In genomic region chr18:54123720-54124440, GRCh38 we compare ENCODE assay signal across 7 cellular contexts.
A peak's percentile ranks its signal among the peaks of the same experiment; 100 is the strongest.
DNase-seq lines count a peak whose midpoint lies in the region; FAIRE-seq and TF ChIP-seq lines count a peak whose summit lies in the region.
"Not testable (repeated sequence)": the region's sequence is repeated elsewhere in the genome, so short reads cannot be mapped to it uniquely, and the experiment has no call there.

No MANE protein-coding gene starts in this region.

- H3K14ac ChIP-seq in H1 (ENCODE audit: insufficient read length) = not testable (repeated sequence)

- H4K5ac ChIP-seq in H1 (ENCODE audit: insufficient read length, low read depth, low read length) = not testable (repeated sequence)

- 25% methylated on average over 2 of the region's 4 CpGs for WGBS in HUES64
- WGBS in H1 (ENCODE audit: extremely low coverage in 1 of 2, insufficient coverage in 1 of 2, insufficient read length in 1 of 2, insufficient replicate concordance in 2 of 2, low coverage in 1 of 2, low lambda C conversion rate in 2 of 2, missing lambda C conversion rate in 1 of 2), 2 experiments = 21% methylated on average over 4 of the region's 4 CpGs; no CpG with 5 or more reads in 1 of the 2 experiments

- H3K27me3 ChIP-seq in HUES64 (ENCODE audit: insufficient read depth, low read length); H1 (replicated peaks in 1 of 4; ENCODE audit: control insufficient read depth in 3 of 4, extremely low read depth in 1 of 4, insufficient read depth in 3 of 4, low read length in 3 of 4); neural progenitor cell: not testable (repeated sequence)

- not testable (repeated sequence) for H3K18ac ChIP-seq in H1 (ENCODE audit: extremely low read depth, low read length)

- H3K36me3 Mint-ChIP-seq in neural progenitor cell = not testable (repeated sequence)

- not testable (repeated sequence) for H2BK12ac ChIP-seq in H1 (ENCODE audit: low read depth, low read length)

- not testable (repeated sequence) for H3K79me2 ChIP-seq in H1 (ENCODE audit: control insufficient read depth in 1 of 2, insufficient read depth in 2 of 2, low read length in 2 of 2); neural progenitor cell (ENCODE audit: low read depth)

- not testable (repeated sequence) for H3K56ac ChIP-seq in H1 (replicated peaks; ENCODE audit: insufficient read length, low read depth, low read length)

- not testable (repeated sequence) for H3K23ac ChIP-seq in H1 (ENCODE audit: insufficient read length)

- not testable (repeated sequence) for H4K8ac ChIP-seq in H1 (ENCODE audit: extremely low read depth, insufficient read depth, low read length)

- H3K9me3 ChIP-seq in HUES64 (ENCODE audit: insufficient read depth, low read depth, low read length); H1 (ENCODE audit: insufficient read depth in 2 of 2, low read depth in 1 of 2, low read length in 1 of 2); neural progenitor cell (ENCODE audit: low read depth): not testable (repeated sequence)

- H3K27me3 Mint-ChIP-seq in neural progenitor cell (ENCODE audit: insufficient read depth, low read depth) = not testable (repeated sequence)

- not testable (repeated sequence) for H3K9me3 Mint-ChIP-seq in neural progenitor cell

- POLR2A ChIA-PET in H1 (lab: Charles Lee; ENCODE audit: partially characterized antibody) = not testable (repeated sequence)

- not testable (repeated sequence) for TF ChIP-seq RAD21 in H1 (IDR thresholded peaks at IDR 0.05 in 1 of 2, conservative IDR thresholded peaks at IDR 0.05 in 1 of 2; ENCODE audit: low read depth in 2 of 2, low read length in 2 of 2)

- H4K20me1 ChIP-seq in H1 (replicated peaks in 1 of 2; ENCODE audit: control insufficient read depth in 1 of 2, insufficient read depth in 2 of 2, low read length in 2 of 2); neural progenitor cell (ENCODE audit: low read depth): not testable (repeated sequence)

- H2BK120ac ChIP-seq in H1 (replicated peaks; ENCODE audit: low read depth, low read length) = not testable (repeated sequence)

- not testable (repeated sequence) for H3K4me2 ChIP-seq in H1 (ENCODE audit: insufficient read depth in 1 of 2, low read depth in 2 of 2, low read length in 2 of 2)
- peak overlapping the region; percentile 33 for H3K4me2 ChIP-seq in neural progenitor cell

- not testable (repeated sequence) for H3K4me3 Mint-ChIP-seq in neural progenitor cell

- H3K4me1 Mint-ChIP-seq in neural progenitor cell = not testable (repeated sequence)

- CTCF ChIA-PET in H1 (lab: Charles Lee; ENCODE audit: partially characterized antibody) = interaction anchor here (1.1 to 2.1 kb wide), 6 partner anchors 9 to 425 kb away, joined by 3 to 8 read pairs (median 4); no protein-coding TSS in a partner anchor

- not testable (repeated sequence) for H3K9ac ChIP-seq in HUES64 (ENCODE audit: low read depth, low read length); H1 (replicated peaks in 1 of 4; ENCODE audit: extremely low read depth in 1 of 4, low read depth in 3 of 4, low read length in 3 of 4); neural progenitor cell

- H4K91ac ChIP-seq in H1 (replicated peaks; ENCODE audit: insufficient read length, low read length) = not testable (repeated sequence)

- peak overlapping the region; percentile 80 for H3K27ac ChIP-seq in HUES64 (ENCODE audit: low read depth, low read length)
- not testable (repeated sequence) for H3K27ac ChIP-seq in H1 (ENCODE audit: low read depth, low read length)
- peak overlapping the region; percentile 81 for H3K27ac ChIP-seq in neural progenitor cell

- not testable (repeated sequence) for TF ChIP-seq POLR2A in GM12892 (IDR thresholded peaks at IDR 0.05; ENCODE audit: low read depth, low read length); H1 (IDR thresholded peaks at IDR 0.05; ENCODE audit: control extremely low read depth in 1 of 2, low read depth in 2 of 2, low read length in 2 of 2)

- TF ChIP-seq EP300 in H1 (IDR thresholded peaks at IDR 0.05; ENCODE audit: borderline replicate concordance in 1 of 2, low read depth in 2 of 2, low read length in 2 of 2) = not testable (repeated sequence)

- not testable (repeated sequence) for H3K79me1 ChIP-seq in H1 (ENCODE audit: low read depth, low read length)

- H2BK5ac ChIP-seq in H1 (ENCODE audit: low read depth, low read length) = not testable (repeated sequence)

- peak; percentile 14 for FAIRE-seq in GM12892 (lab: Jason Lieb, UNC)
- peak; percentile 75 for FAIRE-seq in H1 (lab: Jason Lieb, UNC)

- not testable (repeated sequence) for H2AK5ac ChIP-seq in H1 (ENCODE audit: low read depth, low read length)

- H2AFZ ChIP-seq in H1 (ENCODE audit: low read length); neural progenitor cell (replicated peaks): not testable (repeated sequence)

- DNase-seq in GM12892 (ENCODE audit: insufficient read length); H1 (ENCODE audit: low read depth in 1 of 2, low spot score in 2 of 2): not testable (repeated sequence)
- DNase-seq in cardiac fibroblast (ENCODE audit: low read depth in 2 of 2) (peak; percentile 23 to 54), fibroblast of pulmonary artery (ENCODE audit: low read depth) (peak; percentile 72), lung microvascular endothelial cell (ENCODE audit: low read depth in 2 of 2) (peak; percentile 8 to 72), neural progenitor cell (ENCODE audit: low spot score) (peak; percentile 49)

- TF ChIP-seq CTCF in cardiac fibroblast (IDR thresholded peaks at IDR 0.05; ENCODE audit: low read depth, low read length); H1 (IDR thresholded peaks at IDR 0.05; ENCODE audit: control extremely low read depth in 1 of 3, insufficient read depth in 1 of 3, low read depth in 1 of 3, low read length in 3 of 3); fibroblast of pulmonary artery (IDR thresholded peaks at IDR 0.05; ENCODE audit: low read length, missing control alignments); neural progenitor cell (IDR thresholded peaks at IDR 0.05): not testable (repeated sequence)

- H3K23me2 ChIP-seq in H1 (ENCODE audit: low read depth, low read length) = not testable (repeated sequence)

- not testable (repeated sequence) for H3K36me3 ChIP-seq in HUES64 (ENCODE audit: insufficient read depth, low read length); H1 (ENCODE audit: control insufficient read depth in 2 of 4, insufficient read depth in 4 of 4, low read length in 3 of 4); neural progenitor cell

- H3K4me1 ChIP-seq in HUES64 (ENCODE audit: insufficient read depth, low read length) (peaks cover 15% of the 10 kb centered on the region), H1 (replicated peaks in 1 of 4; ENCODE audit: control insufficient read depth in 3 of 4, insufficient read depth in 4 of 4, low read length in 3 of 4) (peaks cover 0 to 11% (median 2%) of the 10 kb centered on the region in 4 experiments; a peak in 4 of 7 replicates)
- not testable (repeated sequence) for H3K4me1 ChIP-seq in neural progenitor cell

- H3K4me3 ChIP-seq in HUES64 (ENCODE audit: low read length); cardiac fibroblast (replicated peaks in 1 of 2; ENCODE audit: low read depth in 2 of 2, low read length in 2 of 2); H1 (ENCODE audit: extremely low read depth in 1 of 4, insufficient read depth in 2 of 4, low read depth in 3 of 4, low read length in 4 of 4); fibroblast of pulmonary artery (replicated peaks; ENCODE audit: low read depth, low read length); neural progenitor cell: not testable (repeated sequence)

- H2BK20ac ChIP-seq in H1 (ENCODE audit: low read length) = not testable (repeated sequence)

- not testable (repeated sequence) for H2BK15ac ChIP-seq in H1 (ENCODE audit: low read length)

- peaks cover 19% of the 10 kb centered on the region for H3F3A ChIP-seq in neural progenitor cell (ENCODE audit: low read depth)

- H3K4ac ChIP-seq in H1 (replicated peaks; ENCODE audit: insufficient read length, low read depth, low read length) = not testable (repeated sequence)

- H3K27ac Mint-ChIP-seq in neural progenitor cell = peak overlapping the region; percentile 29

TF ChIP-seq in H1, 55 proteins besides CTCF, POLR2A, EP300 and RAD21:
- TF ChIP-seq CREB1 (IDR thresholded peaks at IDR 0.05) (peak; percentile 56; the same call in 1 of the 2 replicates), NANOG (IDR thresholded peaks at IDR 0.05; ENCODE audit: insufficient read depth, low read depth, low read length, poor library complexity, severe bottlenecking) (peak; percentile 90), CEBPB (IDR thresholded peaks at IDR 0.05; ENCODE audit: low read depth, low read length) (0 out of 2 replicates have a peak, but pooled peaks have one; percentile 50), HDAC2 (IDR thresholded peaks at IDR 0.05; ENCODE audit: borderline replicate concordance in 1 of 2, low read depth in 2 of 2, low read length in 2 of 2) (peak in 1 of 2 experiments; percentile 67; a peak in 1 of 4 replicates)
